In genomic region chr9:99190597-99191283, GRCh38 we compare ENCODE assay signal across 20 cellular contexts. TPM values are rescaled to one million over a fixed set of nuclear protein-coding genes. Genes with fewer than 3 reads are reported as not detected.
DNase-seq lines count a peak whose midpoint lies in the region; ATAC-seq, FAIRE-seq and TF ChIP-seq lines count a peak whose summit lies in the region.
"Had no signal": no experiment of that assay in that cellular context is flagged by ENCODE, and none has a peak within 500 bp of the region (broad histone marks: within the 10 kb centered on the region; RNA-seq: fewer than 3 reads in every experiment).

No MANE protein-coding gene starts in this region.

- no peak for DNase-seq in activated B cell treated with CpG ODN at 0.5 μM for 24 hours
- DNase-seq in esophagus muscularis mucosa (ENCODE audit: extremely low spot score), result peak; percentile 79
- DNase-seq in small intestine, result no peak
- no peak for DNase-seq in HuH-7.5 (ENCODE audit: low spot score)
- DNase-seq: ACHN; AML-193; Caco-2; CD4-positive, alpha-beta T cell; GOT3; H9 had no signal

- H3K27me3 Mint-ChIP-seq in activated B cell treated with CpG ODN at 0.5 μM for 24 hours (peaks cover 2% of the 10 kb centered on the region), nephron (ENCODE audit: low read depth) (peaks cover 3% of the 10 kb centered on the region)

- H3K4me1 ChIP-seq in esophagus muscularis mucosa, result no peaks in the 10 kb centered on the region
- H3K4me1 ChIP-seq in small intestine (ENCODE audit: control insufficient read depth in 2 of 2, insufficient read depth in 1 of 2, low read depth in 1 of 2, low read length in 1 of 2), result no peaks in the 10 kb centered on the region
- H3K4me1 ChIP-seq: Caco-2 had no signal

- no peak overlapping the region for H3K4me3 ChIP-seq in esophagus muscularis mucosa
- no peak overlapping the region for H3K4me3 ChIP-seq in small intestine (ENCODE audit: low read depth in 1 of 2, low read length in 2 of 2)
- H3K4me3 ChIP-seq: K562 had no signal

- TF ChIP-seq POLR2A in esophagus muscularis mucosa (IDR thresholded peaks at IDR 0.05; ENCODE audit: low read depth), result no peak

- TF ChIP-seq EP300 in esophagus muscularis mucosa (IDR thresholded peaks at IDR 0.05), result no peak

- H3K27me3 ChIP-seq in esophagus muscularis mucosa (no peaks in the 10 kb centered on the region), small intestine (ENCODE audit: control insufficient read depth in 2 of 2, insufficient read depth in 2 of 2, low read length in 2 of 2) (no peaks in the 10 kb centered on the region)

- H3K9me3 ChIP-seq in esophagus muscularis mucosa (no peaks in the 10 kb centered on the region), small intestine (ENCODE audit: control insufficient read depth, low read depth) (no peaks in the 10 kb centered on the region)
- H3K9me3 ChIP-seq: Caco-2 had no signal

- H3K36me3 ChIP-seq in esophagus muscularis mucosa (no peaks in the 10 kb centered on the region), small intestine (ENCODE audit: control insufficient read depth in 2 of 2, insufficient read depth in 2 of 2, low read length in 2 of 2) (no peaks in the 10 kb centered on the region)

- CTCF ChIA-PET in activated B cell treated with CpG ODN at 0.5 μM for 24 hours (lab: Charles Lee), result interaction anchor here (1.4 kb wide), 1 partner anchor 75 kb away, joined by 4 read pairs; no protein-coding TSS in a partner anchor

- intact Hi-C loops in activated B cell treated with CpG ODN at 0.5 μM for 24 hours (cut with micrococcal nuclease), result no loop called here
- intact Hi-C loops in esophagus muscularis mucosa (cut with DNase I), result no loop called here

- peak; percentile 42 for ATAC-seq in activated B cell treated with CpG ODN at 0.5 μM for 24 hours (ENCODE audit: low read depth)
- no peak for ATAC-seq in GM19467 (IDR thresholded peaks at IDR 0.05; ENCODE audit: unreplicated experiment)
- ATAC-seq: K562 had no signal

- TF ChIP-seq CTCF in activated B cell treated with CpG ODN at 0.5 μM for 24 hours (IDR thresholded peaks at IDR 0.05) (no peak), esophagus muscularis mucosa (IDR thresholded peaks at IDR 0.05) (no peak), nephron (IDR thresholded peaks at IDR 0.05; ENCODE audit: unreplicated experiment in 3 of 3) (no peak)

- H3K27ac ChIP-seq in esophagus muscularis mucosa (replicated peaks in 1 of 4) (no peak overlapping the region), small intestine (ENCODE audit: low read depth in 1 of 2, low read length in 1 of 2) (no peak overlapping the region)
- H3K27ac ChIP-seq: C4-2B, HL-60 had no signal

- no peak for FAIRE-seq in small intestine (lab: Jason Lieb, UNC)
- FAIRE-seq: A204.1, D721Med, G401.6, GM12891, GM19239, K562 had no signal

- WGBS in esophagus muscularis mucosa, result 91% methylated on average over 3 of the region's 3 CpGs
- 95 to 96% (median 96%) methylated on average over 3 of the region's 3 CpGs for whole genome bisulfite sequencing in small intestine, 3 donors

- H3K36me3 Mint-ChIP-seq in activated B cell treated with CpG ODN at 0.5 μM for 24 hours (ENCODE audit: low read depth) (no peaks in the 10 kb centered on the region), nephron (ENCODE audit: low read depth) (no peaks in the 10 kb centered on the region)

- no peak overlapping the region for H3K4me3 Mint-ChIP-seq in activated B cell treated with CpG ODN at 0.5 μM for 24 hours
- H3K4me3 Mint-ChIP-seq in nephron, result no peak overlapping the region
- H3K4me3 Mint-ChIP-seq: CD4-positive, alpha-beta T cell; H9 had no signal

- POLR2A ChIA-PET in activated B cell treated with CpG ODN at 0.5 μM for 24 hours (lab: Charles Lee), result interaction anchor here (4.2 to 10.8 kb wide), 2 partner anchors 12 to 31 kb away, joined by 15 to 191 read pairs; partner anchors contain the start of genes ALG2 and SEC61B

- H3K27ac Mint-ChIP-seq in activated B cell treated with CpG ODN at 0.5 μM for 24 hours, result no peak overlapping the region
- peak overlapping the region; percentile 18 to 88 (median 83) for H3K27ac Mint-ChIP-seq in nephron
- H3K27ac Mint-ChIP-seq: CD4-positive, alpha-beta T cell; H9 had no signal

- H3K4me1 Mint-ChIP-seq in activated B cell treated with CpG ODN at 0.5 μM for 24 hours (peaks cover 49% of the 10 kb centered on the region), nephron (peaks cover 6% of the 10 kb centered on the region)

- H3K9me3 Mint-ChIP-seq in activated B cell treated with CpG ODN at 0.5 μM for 24 hours, result peaks cover 4% of the 10 kb centered on the region
- H3K9me3 Mint-ChIP-seq in nephron, result no peaks in the 10 kb centered on the region
- H3K9me3 Mint-ChIP-seq: CD4-positive, alpha-beta T cell had no signal

RNA-seq across cellular contexts. Expression of gene ALG2, which starts 31.0 kb away (rescaled TPM):
- total RNA-seq in activated B cell treated with CpG ODN at 0.5 μM for 24 hours, result 51.9 and 54.4 TPM in 2 replicates
- 10 to 100 TPM; 19.5 to 33.4 (median 26.2) TPM for total RNA-seq in esophagus muscularis mucosa
- polyA plus RNA-seq in small intestine, result 10 to 100 TPM; 12.4 to 25.9 (median 15.4) TPM

RNA-seq across cellular contexts. Expression of gene SEC61B, which starts 31.3 kb away (rescaled TPM):
- 200 and 243 TPM in 2 replicates for total RNA-seq in activated B cell treated with CpG ODN at 0.5 μM for 24 hours
- 10 to 100 TPM; 53.6 to 67.9 (median 62.9) TPM for total RNA-seq in esophagus muscularis mucosa
- polyA plus RNA-seq in small intestine, result 100 to 1,000 TPM; 220 to 382 (median 341) TPM
